Comparison of ENCODE assay signal across 9 cellular contexts in the genomic region with DNA sequence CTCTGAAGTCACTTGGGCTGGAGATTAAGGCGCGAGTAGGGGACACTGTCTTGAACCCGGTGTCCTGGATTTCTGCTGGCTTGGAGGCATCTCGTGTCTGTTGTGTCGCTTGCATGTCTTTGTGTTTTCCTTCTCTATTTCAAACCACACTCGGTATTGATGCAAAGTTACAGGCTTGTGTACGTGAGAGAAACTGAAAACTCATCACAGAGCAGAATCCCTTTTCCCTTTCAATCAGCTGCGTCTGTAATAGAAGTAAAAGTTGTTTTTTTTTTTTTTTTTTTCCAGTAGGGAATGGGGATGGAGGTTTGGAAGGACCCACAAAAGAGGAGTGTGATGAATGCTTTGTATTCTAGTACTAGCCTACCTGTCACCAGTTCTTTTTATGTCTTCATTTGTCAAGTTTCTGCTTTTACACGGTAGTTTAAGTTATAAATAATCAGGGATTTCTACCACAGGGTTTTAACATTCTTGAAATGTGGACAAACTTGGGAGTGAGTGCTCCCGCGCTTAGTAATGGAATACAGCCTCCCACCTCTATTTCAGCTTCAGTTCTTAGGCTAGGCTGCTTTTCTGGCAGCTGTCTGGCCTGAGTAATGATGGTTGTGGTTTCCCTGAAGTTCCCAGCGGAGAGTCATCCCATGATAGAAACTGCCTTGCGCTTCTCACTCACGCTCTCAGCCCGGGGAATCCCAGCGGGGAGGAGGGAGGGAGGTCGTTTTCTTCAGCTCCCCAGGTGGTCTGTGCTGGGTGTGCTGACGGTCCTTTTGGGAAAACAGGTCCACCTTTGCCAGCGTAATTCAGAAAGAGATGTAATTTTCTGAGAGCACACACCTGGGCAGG. TPM values are rescaled to one million over a fixed set of nuclear protein-coding genes. Genes with fewer than 3 reads are reported as not detected.
DNase-seq lines count a peak whose midpoint lies in the region; ATAC-seq and TF ChIP-seq lines count a peak whose summit lies in the region.
"Had no signal": no experiment of that assay in that cellular context is flagged by ENCODE, and none has a peak within 500 bp of the region (broad histone marks: within the 10 kb centered on the region; RNA-seq: fewer than 3 reads in every experiment).

No MANE protein-coding gene starts in this region.

- H3K4me1 ChIP-seq in HUES6 (ENCODE audit: control insufficient read depth, insufficient read depth, low read length) (peaks cover 50% of the 10 kb centered on the region), mucosa of descending colon (ENCODE audit: low read depth) (peaks cover 8% of the 10 kb centered on the region), testis (peaks cover 5% of the 10 kb centered on the region)

- ATAC-seq in GM21717 (IDR thresholded peaks at IDR 0.05; ENCODE audit: unreplicated experiment) (peak; percentile 54), mucosa of descending colon (peak; percentile 56)

- TF ChIP-seq POLR2A in testis (IDR thresholded peaks at IDR 0.05) = no peak

- intact Hi-C loops in mucosa of descending colon (cut with DNase I, micrococcal nuclease) = no loop called here
- intact Hi-C loops in testis (cut with DNase I; ENCODE audit: low total_unique reads) = no loop called here

- H3K4me3 ChIP-seq in HUES6 (ENCODE audit: low read depth, low read length) = peak overlapping the region; percentile 84
- peak overlapping the region; percentile 85 for H3K4me3 ChIP-seq in WI38 (ENCODE audit: low read depth, low read length)
- peak overlapping the region; percentile 77 for H3K4me3 ChIP-seq in epithelial cell of esophagus (ENCODE audit: low read length)
- no peak overlapping the region for H3K4me3 ChIP-seq in mucosa of descending colon
- H3K4me3 ChIP-seq in testis = peak overlapping the region; percentile 59 to 82

- peak overlapping the region; percentile 70 for H3K9ac ChIP-seq in HUES6 (ENCODE audit: low read length)

- no peaks in the 10 kb centered on the region for H3K36me3 ChIP-seq in HUES6 (ENCODE audit: control insufficient read depth, insufficient read depth, low read length)
- no peaks in the 10 kb centered on the region for H3K36me3 ChIP-seq in mucosa of descending colon (ENCODE audit: low read depth)
- no peaks in the 10 kb centered on the region for H3K36me3 ChIP-seq in testis (ENCODE audit: low read depth, missing control alignments)

- 1 to 2% methylated on average over 19 of the region's 19 CpGs for WGBS in testis, 2 donors

- no peak for TF ChIP-seq CTCF in WI38 (IDR thresholded peaks at IDR 0.05; ENCODE audit: low read depth, low read length)
- TF ChIP-seq CTCF in epithelial cell of esophagus (IDR thresholded peaks at IDR 0.05; ENCODE audit: insufficient read depth, low read depth, low read length, missing control alignments) = no peak
- TF ChIP-seq CTCF in mucosa of descending colon (IDR thresholded peaks at IDR 0.05) = no peak
- TF ChIP-seq CTCF in testis (IDR thresholded peaks at IDR 0.05) = no peak

- H3K9me3 ChIP-seq in HUES6 (ENCODE audit: control insufficient read depth, insufficient read depth, low read depth, low read length) (no peaks in the 10 kb centered on the region), mucosa of descending colon (no peaks in the 10 kb centered on the region), testis (no peaks in the 10 kb centered on the region)

- H3K27me3 ChIP-seq in HUES6 (ENCODE audit: control insufficient read depth, insufficient read depth, low read length) (peaks cover 18% of the 10 kb centered on the region), testis (no peaks in the 10 kb centered on the region)

- no peak overlapping the region for H3K27ac ChIP-seq in HUES6 (ENCODE audit: low read depth, low read length)
- H3K27ac ChIP-seq in testis = peak overlapping the region in 1 of 2 donors; percentile 78
- H3K27ac ChIP-seq: C4-2B had no signal

- DNase-seq in NCI-H146 (lab: John Stamatoyannopoulos, UW) = peak; percentile 42
- DNase-seq in NCI-H146 treated with DMSO at 0.1 percent for 48 hours (lab: John Stamatoyannopoulos, UW; ENCODE audit: unreplicated experiment) = no peak
- DNase-seq in epithelial cell of esophagus (ENCODE audit: low read depth) = peak; percentile 98
- peak in 1 of 3 donors; percentile 46 for DNase-seq in mucosa of descending colon
- DNase-seq in testis = peak; percentile 57

RNA-seq across cellular contexts. Expression of a gene that starts 0.8 kb away (rescaled TPM):
- total RNA-seq in mucosa of descending colon (100 to 1,000 TPM in 2 of 3 donors, 10 to 100 TPM in 1; 81.1 to 172 (median 124) TPM), testis (100 to 1,000 TPM; 148 to 168 TPM)
- polyA plus RNA-seq in testis (ENCODE audit: insufficient read depth, low read depth, low replicate concordance) = 108 TPM
